Comparison of ENCODE assay signal across 23 cellular contexts in the genomic region with DNA sequence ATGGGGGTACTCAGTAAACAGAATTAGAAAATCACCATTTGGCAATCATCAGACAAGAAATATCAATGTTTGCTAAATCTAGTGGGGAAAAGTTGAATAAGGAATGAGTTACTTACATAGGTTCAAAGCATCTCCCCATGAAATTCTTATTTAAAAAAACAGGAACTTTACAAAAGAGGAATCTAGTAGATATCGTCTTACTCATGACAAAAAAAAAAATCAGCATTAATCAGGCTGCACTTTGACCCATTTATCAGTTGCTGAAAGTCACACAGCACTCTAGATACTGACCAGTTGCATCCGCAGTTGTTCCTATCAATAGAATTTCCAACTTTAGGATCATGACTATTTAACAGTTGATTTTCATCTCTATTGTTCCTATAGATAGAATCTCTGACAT.
"Had no signal": no experiment of that assay in that cellular context is flagged by ENCODE, and none has a peak within 500 bp of the region (broad histone marks: within the 10 kb centered on the region; RNA-seq: fewer than 3 reads in every experiment).

No MANE protein-coding gene starts in this region.

- H3K27ac ChIP-seq: cardiac muscle cell, left ventricle myocardium inferior, stomach, suprapubic skin, tibial nerve had no signal

- ATAC-seq: activated T-cell treated with anti-CD3 and anti-CD28 coated beads, Interleukin-2, amount 50 U/mL, for 72 hours; esophagus mucosa; mucosa of descending colon; sciatic nerve; stimulated activated memory B cell treated with anti-CD40 and anti-IgM and Interleukin-4, amounts not matched to agents 10 μg/mL and 1 μg/mL and 100 μg/mL, for 72 hours had no signal

- H3K4me3 ChIP-seq: cardiac muscle cell, left ventricle myocardium inferior, mucosa of descending colon, smooth muscle cell, stomach, suprapubic skin, tibial nerve had no signal

- H3K36me3 ChIP-seq: cardiac muscle cell, left ventricle myocardium inferior, stomach, suprapubic skin had no signal

- H3K27me3 ChIP-seq: cardiac muscle cell, stomach, suprapubic skin, tibial nerve had no signal

- H3K9me3 ChIP-seq: mucosa of descending colon had no signal

- DNase-seq: activated B cell treated with CpG ODN at 0.5 μM for 24 hours; activated CD4-positive, alpha-beta memory T cell treated with anti-CD3 and anti-CD28 coated beads for 36 hours; activated CD4-positive, alpha-beta T cell treated with anti-CD3 and anti-CD28 coated beads for 48 hours; activated effector memory CD4-positive, alpha-beta T cell treated with Interleukin-2 at 50 U/mL for 16 hours; activated naive CD4-positive, alpha-beta T cell treated with anti-CD3 and anti-CD28 coated beads, Interleukin-2, amount 10 ng/mL, durations not matched to agents 7 days and 5 days; activated T-cell treated with anti-CD3 and anti-CD28 coated beads, Interleukin-2, amount 50 U/mL, for 72 hours; dermis blood vessel endothelial cell; effector memory CD4-positive, alpha-beta T cell; foreskin melanocyte; hippocampal formation; kidney glomerular epithelial cell; left ventricle myocardium inferior; mucosa of descending colon; posterior cingulate gyrus; stimulated activated CD4-positive, alpha-beta T cell treated with anti-CD3 and anti-CD28 coated beads, Interleukin-15, amount 100 ng/mL, for 24 hours; stomach had no signal
